9 cellular contexts compared by ENCODE assay signal in the genomic region with DNA sequence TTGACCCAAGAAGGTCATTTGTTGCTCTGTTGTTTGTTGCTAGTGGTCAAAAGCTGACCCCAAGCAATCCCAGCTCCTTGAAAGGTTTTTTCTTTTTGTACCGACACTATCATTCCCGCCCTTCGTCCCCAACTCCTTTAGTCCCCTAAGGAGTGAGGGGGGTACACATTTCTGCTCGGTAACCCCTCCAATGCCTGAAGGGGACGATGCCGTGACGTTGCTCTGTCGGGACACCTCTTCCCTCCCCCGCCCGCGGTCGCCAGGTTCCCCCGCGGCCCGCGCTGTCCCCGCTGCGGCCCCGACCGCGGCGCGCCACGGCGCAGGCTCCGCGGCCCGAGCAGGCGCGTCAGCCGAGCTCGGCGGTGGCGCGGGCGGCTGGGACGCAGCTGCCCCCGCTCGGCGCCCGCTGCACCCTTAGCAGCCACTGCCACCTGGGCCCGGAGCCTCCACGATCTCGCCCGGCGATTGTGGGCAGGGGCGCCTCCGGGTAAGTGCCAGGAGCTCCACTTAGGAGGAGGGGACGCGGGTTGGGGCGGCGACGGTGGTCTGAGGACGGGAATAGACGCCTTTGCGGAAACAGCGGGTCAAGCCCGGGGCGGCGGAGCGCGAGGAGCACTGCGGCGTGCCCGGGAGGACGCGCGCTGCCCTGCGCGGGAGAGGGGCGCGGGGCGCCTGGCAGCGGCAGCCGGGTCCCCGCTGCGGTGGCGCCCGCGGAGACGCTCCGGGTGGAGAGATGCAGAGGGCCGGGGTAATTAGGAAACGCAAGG. TPM values are rescaled to one million over a fixed set of nuclear protein-coding genes. Genes with fewer than 3 reads are reported as not detected.
DNase-seq lines count a peak whose midpoint lies in the region; ATAC-seq lines count a peak whose summit lies in the region.
"Had no signal": no experiment of that assay in that cellular context is flagged by ENCODE, and none has a peak within 500 bp of the region (broad histone marks: within the 10 kb centered on the region; RNA-seq: fewer than 3 reads in every experiment).

A gene (plus strand): TSS at position 340 of the 767 bp plus-strand sequence. CDS start 1,875 bp downstream, outside the sequence.

- peak within 1 kb of the TSS; percentile 49 for H3K9ac ChIP-seq in HUES64 (ENCODE audit: low read depth, low read length)
- peak within 1 kb of the TSS; percentile 39; the same call in 1 of the 2 replicates for H3K9ac ChIP-seq in iPS-20b (ENCODE audit: low read depth, low read length)
- H3K9ac ChIP-seq in skeletal muscle tissue (ENCODE audit: low read depth in 1 of 3, low read length in 3 of 3), result peak within 1 kb of the TSS; percentile 57 to 80 (median 66)

- peak; percentile 45 for DNase-seq in ACHN
- peak; percentile 42 to 64 for DNase-seq in T47D (ENCODE audit: low read depth in 1 of 2, low spot score in 1 of 2)

- ATAC-seq in GM21723 (IDR thresholded peaks at IDR 0.05; ENCODE audit: unreplicated experiment) (no peak), GM21619 (IDR thresholded peaks at IDR 0.05; ENCODE audit: unreplicated experiment) (no peak), GM21360 (IDR thresholded peaks at IDR 0.05; ENCODE audit: unreplicated experiment) (no peak)

- H3K9me3 ChIP-seq in HUES64 (ENCODE audit: insufficient read depth, low read depth, low read length) (no peaks in the 10 kb centered on the region), iPS-20b (ENCODE audit: insufficient read depth, low read depth, low read length) (no peaks in the 10 kb centered on the region), skeletal muscle tissue (ENCODE audit: control insufficient read depth in 3 of 3, low read length in 3 of 3) (no peaks in the 10 kb centered on the region)

- H3K27ac ChIP-seq in HUES64 (ENCODE audit: low read depth, low read length) (no peak within 1 kb of the TSS), iPS-20b (ENCODE audit: low read length) (no peak within 1 kb of the TSS), skeletal muscle tissue (ENCODE audit: low read depth, low read length) (no peak within 1 kb of the TSS)

- WGBS in HUES64, result under 1% methylated on average over 82 of the region's 84 CpGs

- in situ Hi-C loops in ACHN (cut with HindIII; ENCODE audit: low pct_ligation_motif_present, low pct_unique_long_range_greater_than_20kb, low sequenced_read_pairs) (no loop called here), T47D (cut with HindIII; ENCODE audit: low pct_unique_long_range_greater_than_20kb, low sequenced_read_pairs) (no loop called here)

- peaks cover 14% of the 10 kb centered on the region; the same call in 1 of the 2 replicates for H3K4me1 ChIP-seq in HUES64 (ENCODE audit: insufficient read depth, low read length)
- peaks cover 6% of the 10 kb centered on the region; the same call in 1 of the 2 replicates for H3K4me1 ChIP-seq in iPS-20b (ENCODE audit: insufficient read depth, low read length)
- peaks cover 0 to 3% (median 3%) of the 10 kb centered on the region in 3 donors for H3K4me1 ChIP-seq in skeletal muscle tissue (ENCODE audit: control insufficient read depth in 3 of 3, insufficient read depth in 3 of 3, low read length in 3 of 3)

- H3K4me3 ChIP-seq in HUES64 (ENCODE audit: low read length), result peak within 1 kb of the TSS; percentile 63
- H3K4me3 ChIP-seq in iPS-20b (ENCODE audit: low read length), result peak within 1 kb of the TSS; percentile 87
- H3K4me3 ChIP-seq in skeletal muscle tissue (ENCODE audit: low read length in 3 of 3), result peak within 1 kb of the TSS; percentile 76 to 80 (median 78)

- H3K27me3 ChIP-seq in HUES64 (ENCODE audit: insufficient read depth, low read length) (peaks cover 38% of the 10 kb centered on the region), iPS-20b (ENCODE audit: insufficient read depth, low read length) (peaks cover 39% of the 10 kb centered on the region), skeletal muscle tissue (ENCODE audit: control insufficient read depth in 3 of 3, insufficient read depth in 3 of 3, low read length in 3 of 3) (peaks cover 0 to 2% (median 0%) of the 10 kb centered on the region in 3 donors)

- H3K36me3 ChIP-seq in HUES64 (ENCODE audit: insufficient read depth, low read length) (no peaks in the 10 kb centered on the region), iPS-20b (ENCODE audit: insufficient read depth, low read depth, low read length) (no peaks in the 10 kb centered on the region), skeletal muscle tissue (ENCODE audit: control insufficient read depth in 3 of 3, insufficient read depth in 3 of 3, low read length in 3 of 3) (no peaks in the 10 kb centered on the region)

RNA-seq across cellular contexts. Expression of the gene that starts here (rescaled TPM):
- polyA plus RNA-seq in HUES64 (2013, experiment 1 of 2), result 0.95 TPM
- polyA plus RNA-seq in HUES64 (2013, experiment 2 of 2), result 1.3 TPM
- total RNA-seq in skeletal muscle tissue, result 5.2 TPM
- total RNA-seq: activated CD8-positive, alpha-beta memory T cell treated with anti-CD3 and anti-CD28 coated beads for 36 hours had no signal
